In genomic region chr19:6947745-6948144, GRCh38 we compare ENCODE assay signal across 8 cellular contexts.
A peak's percentile ranks its signal among the peaks of the same experiment; 100 is the strongest.
DNase-seq lines count a peak whose midpoint lies in the region; ATAC-seq and FAIRE-seq lines count a peak whose summit lies in the region.

No MANE protein-coding gene starts in this region.

- no peaks in the 10 kb centered on the region for H3K36me3 Mint-ChIP-seq in naive thymus-derived CD8-positive, alpha-beta T cell

- H3K9me3 Mint-ChIP-seq in naive thymus-derived CD8-positive, alpha-beta T cell, result no peaks in the 10 kb centered on the region

- H3K4me3 Mint-ChIP-seq in naive thymus-derived CD8-positive, alpha-beta T cell, result no peak overlapping the region

- peak; percentile 92 for FAIRE-seq in GM19239 (lab: Jason Lieb, UNC)

- POLR2A ChIA-PET in naive thymus-derived CD8-positive, alpha-beta T cell (lab: Charles Lee), result interaction anchor here (0.9 kb wide), 1 partner anchor 12 kb away, joined by 4 read pairs; no protein-coding TSS in a partner anchor

- peaks cover 0 to 3% (median 0%) of the 10 kb centered on the region in 5 donors for H3K27me3 Mint-ChIP-seq in naive thymus-derived CD8-positive, alpha-beta T cell

- peak; percentile 43 for DNase-seq in GM19239 (ENCODE audit: insufficient read length, low spot score)
- peak; percentile 17 for DNase-seq in LHCN-M2 (ENCODE audit: low read depth)
- peak; percentile 39 for DNase-seq in activated naive CD4-positive, alpha-beta T cell treated with anti-CD3 and anti-CD28 coated beads, Interleukin-2, amount 50 U/mL, for 16 hours
- DNase-seq in stimulated activated CD4-positive, alpha-beta T cell treated with anti-CD3 and anti-CD28 coated beads, Interleukin-2, amount 100 ng/mL, for 48 hours, result peak; percentile 40 to 43
- DNase-seq in C1 segment of cervical spinal cord (lab: John Stamatoyannopoulos, UW), result no peak
- no peak for DNase-seq in HuH-7.5 (ENCODE audit: low spot score)
- no peak for DNase-seq in naive thymus-derived CD8-positive, alpha-beta T cell

- peaks cover 0 to 7% (median 6%) of the 10 kb centered on the region in 4 donors for H3K4me1 Mint-ChIP-seq in naive thymus-derived CD8-positive, alpha-beta T cell

- no peak for ATAC-seq in GM21367 (IDR thresholded peaks at IDR 0.05; ENCODE audit: unreplicated experiment)
- ATAC-seq in naive thymus-derived CD8-positive, alpha-beta T cell, result no peak

- H3K27ac Mint-ChIP-seq in naive thymus-derived CD8-positive, alpha-beta T cell, result peak overlapping the region in 1 of 10 donors; percentile 25

Comparison
In these comparisons a context has a peak if more than half of its experiments do, and no peak if none do; other contexts are left out.
1. DNase-seq: peak in GM19239 (single experiment), LHCN-M2 (single experiment), activated naive CD4-positive, alpha-beta T cell treated with anti-CD3 and anti-CD28 coated beads, Interleukin-2, amount 50 U/mL, for 16 hours (single experiment) and stimulated activated CD4-positive, alpha-beta T cell treated with anti-CD3 and anti-CD28 coated beads, Interleukin-2, amount 100 ng/mL, for 48 hours (2 of 2); none in C1 segment of cervical spinal cord (0 of 14), HuH-7.5 (single experiment) and naive thymus-derived CD8-positive, alpha-beta T cell (0 of 10).